In the genomic region with DNA sequence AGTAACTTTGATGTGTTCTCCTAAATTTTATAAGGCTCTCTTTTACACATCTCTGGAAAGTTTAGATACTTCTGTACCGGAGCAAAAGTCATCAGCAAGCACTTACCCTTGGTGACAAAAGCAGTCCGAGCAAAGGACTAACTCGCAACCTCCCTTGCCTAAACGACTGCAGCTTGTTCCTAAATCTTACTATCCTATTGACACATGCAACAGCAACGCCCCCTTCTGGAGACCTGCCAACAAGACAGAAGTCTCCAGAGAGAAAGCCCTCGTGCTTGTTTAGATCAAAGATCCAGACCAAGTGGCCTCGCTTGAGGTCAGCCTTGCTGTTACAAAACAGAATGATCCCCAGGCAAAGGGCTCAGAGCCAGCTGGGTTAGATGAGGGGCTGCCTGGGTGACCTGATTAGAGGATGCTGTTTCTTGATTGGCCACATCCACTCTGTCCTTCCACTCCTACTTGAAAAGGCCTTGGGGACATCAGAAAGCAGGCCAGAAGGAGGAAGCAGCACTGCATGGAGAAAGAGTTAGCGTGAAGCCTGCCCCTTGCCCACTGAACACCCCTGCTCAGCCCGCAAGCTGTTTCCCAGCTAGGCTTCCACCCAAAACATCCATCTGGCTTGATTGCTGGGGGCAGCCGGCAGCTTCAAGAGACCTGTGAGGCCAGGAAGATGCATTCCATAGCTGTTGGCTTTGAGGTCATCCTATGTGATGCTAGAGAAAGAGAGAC, we compare ENCODE assay signal across 8 cellular contexts.
DNase-seq lines count a peak whose midpoint lies in the region; ATAC-seq and TF ChIP-seq lines count a peak whose summit lies in the region.

No MANE protein-coding gene starts in this region.

- H3K36me3 ChIP-seq in DOHH2 (ENCODE audit: control insufficient read depth, low read length), result no peaks in the 10 kb centered on the region

- H4K20me1 ChIP-seq in DOHH2 (ENCODE audit: control insufficient read depth, insufficient read depth, low read depth, low read length), result no peaks in the 10 kb centered on the region

- CTCF ChIA-PET in activated B cell treated with CpG ODN at 0.5 μM for 24 hours (lab: Charles Lee), result interaction anchor here (0.6 to 3.6 kb wide), 30 partner anchors 10 to 631 kb away, joined by 3 to 144 read pairs (median 4); a partner anchor contains a TSS

- H3K4me1 Mint-ChIP-seq in activated B cell treated with CpG ODN at 0.5 μM for 24 hours, result peaks cover 4% of the 10 kb centered on the region
- peaks cover 5% of the 10 kb centered on the region for H3K4me1 Mint-ChIP-seq in central memory CD8-positive, alpha-beta T cell

- H3K27ac ChIP-seq in DOHH2 (ENCODE audit: low read depth, low read length), result no peak overlapping the region

- no peaks in the 10 kb centered on the region for H3K79me2 ChIP-seq in DOHH2 (ENCODE audit: control insufficient read depth, low read length)

- DNase-seq in NCI-H2227 (lab: John Stamatoyannopoulos, UW; ENCODE audit: unreplicated experiment), result peak; percentile 81
- DNase-seq in activated B cell treated with CpG ODN at 0.5 μM for 24 hours, result peak; percentile 46
- DNase-seq in central memory CD8-positive, alpha-beta T cell (ENCODE audit: low spot score in 2 of 2), result peak; percentile 57 to 65
- DNase-seq in left kidney (ENCODE audit: low read depth, low spot score), result peak; percentile 95
- DNase-seq in stimulated activated CD4-positive, alpha-beta T cell treated with anti-CD3 and anti-CD28 coated beads, Interleukin-4, amount 100 ng/mL, for 1 hour, result peak; percentile 75

- no peak overlapping the region for H3K4me2 ChIP-seq in DOHH2 (ENCODE audit: low read length)

- no peaks in the 10 kb centered on the region for H3K27me3 Mint-ChIP-seq in activated B cell treated with CpG ODN at 0.5 μM for 24 hours
- no peaks in the 10 kb centered on the region for H3K27me3 Mint-ChIP-seq in central memory CD8-positive, alpha-beta T cell

- peaks cover 9% of the 10 kb centered on the region; the same call in 1 of the 2 replicates for H3K9me3 ChIP-seq in DOHH2 (ENCODE audit: control insufficient read depth, insufficient read depth, low read length)

- H3K4me3 Mint-ChIP-seq in activated B cell treated with CpG ODN at 0.5 μM for 24 hours, result no peak overlapping the region
- no peak overlapping the region for H3K4me3 Mint-ChIP-seq in central memory CD8-positive, alpha-beta T cell

- no peaks in the 10 kb centered on the region for H3K9me2 ChIP-seq in DOHH2 (replicated peaks; ENCODE audit: control insufficient read depth, low read length)

- H3K9me3 Mint-ChIP-seq in activated B cell treated with CpG ODN at 0.5 μM for 24 hours, result peaks cover 5% of the 10 kb centered on the region
- no peaks in the 10 kb centered on the region for H3K9me3 Mint-ChIP-seq in central memory CD8-positive, alpha-beta T cell

- POLR2A ChIA-PET in activated B cell treated with CpG ODN at 0.5 μM for 24 hours (lab: Charles Lee), result interaction anchor here (1.1 to 1.2 kb wide), 2 partner anchors 131 to 133 kb away, joined by 4 to 6 read pairs; no protein-coding TSS in a partner anchor

- no peaks in the 10 kb centered on the region for H3K36me3 Mint-ChIP-seq in activated B cell treated with CpG ODN at 0.5 μM for 24 hours (ENCODE audit: low read depth)
- H3K36me3 Mint-ChIP-seq in central memory CD8-positive, alpha-beta T cell (ENCODE audit: insufficient read depth), result no peaks in the 10 kb centered on the region

- intact Hi-C loops in activated B cell treated with CpG ODN at 0.5 μM for 24 hours (cut with micrococcal nuclease), result loop anchor here (1.0 to 10.0 kb wide), 7 partner anchors 44 to 1114 kb away; a partner anchor contains a TSS

- H3K27ac Mint-ChIP-seq in activated B cell treated with CpG ODN at 0.5 μM for 24 hours, result no peak overlapping the region
- H3K27ac Mint-ChIP-seq in central memory CD8-positive, alpha-beta T cell (ENCODE audit: low read depth), result no peak overlapping the region

- H3K27me3 ChIP-seq in DOHH2 (ENCODE audit: control insufficient read depth, low read length), result no peaks in the 10 kb centered on the region

- no peaks in the 10 kb centered on the region for H3F3A ChIP-seq in DOHH2 (ENCODE audit: control insufficient read depth, insufficient read depth)

- TF ChIP-seq CTCF in DOHH2 (IDR thresholded peaks at IDR 0.05; ENCODE audit: low read depth, low read length, poor library complexity, severe bottlenecking) (peak; percentile 92), activated B cell treated with CpG ODN at 0.5 μM for 24 hours (IDR thresholded peaks at IDR 0.05) (no peak)

- H3K4me1 ChIP-seq in DOHH2 (ENCODE audit: control insufficient read depth, low read length), result peaks cover 10% of the 10 kb centered on the region

- peak; percentile 75 for ATAC-seq in HG02678 (IDR thresholded peaks at IDR 0.05; ENCODE audit: unreplicated experiment)
- peak; percentile 79 for ATAC-seq in activated B cell treated with CpG ODN at 0.5 μM for 24 hours (ENCODE audit: low read depth)
- ATAC-seq in central memory CD8-positive, alpha-beta T cell (replicated peaks; ENCODE audit: extremely low read depth, poor library complexity, severe bottlenecking), result no peak
- ATAC-seq in GM21360 (IDR thresholded peaks at IDR 0.05; ENCODE audit: unreplicated experiment), result no peak

- H3K4me3 ChIP-seq in DOHH2 (ENCODE audit: low read length), result no peak overlapping the region

Comparison
In these comparisons a context has a peak if more than half of its experiments do, and no peak if none do; other contexts are left out.
1. ATAC-seq: peak in HG02678 (single experiment) and activated B cell treated with CpG ODN at 0.5 μM for 24 hours (single experiment); none in central memory CD8-positive, alpha-beta T cell (single experiment) and GM21360 (single experiment).
2. Peak in every context shown above with its lines, with median percentiles within 50 percentile points of each other: DNase-seq.